8 cellular contexts compared by ENCODE assay signal in genomic region chr15:65189102-65189740, GRCh38.
DNase-seq lines count a peak whose midpoint lies in the region; ATAC-seq and TF ChIP-seq lines count a peak whose summit lies in the region.

No MANE protein-coding gene starts in this region.

- H3K79me2 ChIP-seq in KMS-11 (ENCODE audit: insufficient read depth, low read depth), result peaks cover 9% of the 10 kb centered on the region

- no peaks in the 10 kb centered on the region for H3K36me3 ChIP-seq in KMS-11 (ENCODE audit: insufficient read depth)

- DNase-seq in NCI-H2107 treated with DMSO at 0.1 percent for 48 hours (lab: John Stamatoyannopoulos, UW; ENCODE audit: unreplicated experiment), result peak; percentile 27
- no peak for DNase-seq in NCI-H2107 (lab: John Stamatoyannopoulos, UW)
- peak; percentile 67 to 69 for DNase-seq in SHP77 (lab: John Stamatoyannopoulos, UW)
- peak; percentile 49 to 66 for DNase-seq in erythroblast (lab: John Stamatoyannopoulos, UW)
- peak; percentile 31 for DNase-seq in putamen (ENCODE audit: low spot score)

- no peak overlapping the region for H3K9ac ChIP-seq in KMS-11

- no peak overlapping the region for H3K4me2 ChIP-seq in KMS-11

- no peak overlapping the region for H3K4me3 ChIP-seq in KMS-11 (IDR thresholded peaks at IDR 0.05; ENCODE audit: insufficient read depth, low read depth, low read length)

- TF ChIP-seq CTCF in KMS-11 (conservative IDR thresholded peaks at IDR 0.05; ENCODE audit: low read depth, low read length), result peak; percentile 72

- no peaks in the 10 kb centered on the region for H4K20me1 ChIP-seq in KMS-11 (ENCODE audit: insufficient read depth)

- no peak for TF ChIP-seq POLR2A in erythroblast (IDR thresholded peaks at IDR 0.05; ENCODE audit: low read length)

- no peak overlapping the region for H2AFZ ChIP-seq in KMS-11 (ENCODE audit: low read depth)

- H3K4me1 ChIP-seq in KMS-11 (ENCODE audit: low read depth, poor library complexity, severe bottlenecking), result peaks cover 12% of the 10 kb centered on the region

- H3K27ac ChIP-seq in KMS-11, result no peak overlapping the region

- ATAC-seq in GM18519 (IDR thresholded peaks at IDR 0.05; ENCODE audit: low FRiP score, unreplicated experiment) (no peak), HG03159 (IDR thresholded peaks at IDR 0.05; ENCODE audit: unreplicated experiment) (no peak)

- no peaks in the 10 kb centered on the region for H3K27me3 ChIP-seq in KMS-11 (ENCODE audit: insufficient read depth, low read depth)
